12 cellular contexts compared by ENCODE assay signal in the genomic region with DNA sequence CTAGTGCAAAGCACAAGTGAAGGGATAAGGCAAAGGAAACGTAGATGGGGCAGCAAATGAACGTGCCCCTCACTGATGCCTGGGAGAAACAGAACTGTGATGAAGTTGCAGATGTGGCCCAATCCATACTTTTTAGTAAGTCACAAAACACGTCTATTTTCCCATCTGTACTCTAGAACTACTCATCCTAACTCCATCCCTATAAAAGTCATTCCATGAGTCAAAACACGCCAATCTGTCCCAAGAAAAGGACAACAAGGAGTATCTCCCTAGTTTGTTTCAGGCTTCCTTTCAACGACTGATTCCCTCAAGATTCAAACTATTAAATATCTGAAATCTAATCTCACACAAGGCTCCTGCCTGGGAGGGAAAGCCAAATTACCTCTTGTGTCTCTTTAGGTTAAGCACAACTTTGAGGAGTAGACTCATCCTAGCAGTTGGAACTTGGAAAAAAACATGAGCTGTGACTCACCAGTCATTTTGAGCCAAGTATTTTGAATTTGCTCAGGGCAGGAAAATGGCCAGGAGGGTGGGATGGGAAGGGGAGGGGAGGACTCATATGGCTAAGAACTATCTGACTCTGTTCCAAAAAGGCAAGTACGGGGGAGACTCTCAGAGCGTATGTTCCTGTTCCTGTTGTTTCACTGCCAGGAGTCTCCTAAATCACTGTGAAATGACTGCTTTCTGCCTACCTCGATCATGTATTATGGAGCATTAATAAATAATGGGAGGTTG.
DNase-seq lines count a peak whose midpoint lies in the region; ATAC-seq, FAIRE-seq and TF ChIP-seq lines count a peak whose summit lies in the region.
"Had no signal": no experiment of that assay in that cellular context is flagged by ENCODE, and none has a peak within 500 bp of the region (broad histone marks: within the 10 kb centered on the region; RNA-seq: fewer than 3 reads in every experiment).

No MANE protein-coding gene starts in this region.

- H3K27ac ChIP-seq in astrocyte (ENCODE audit: low read depth, low read length) (peak overlapping the region; percentile 70), left ventricle myocardium inferior (replicated peaks) (no peak overlapping the region), smooth muscle cell (ENCODE audit: low read depth) (peak overlapping the region; percentile 69)

- H4K20me1 ChIP-seq in astrocyte (ENCODE audit: insufficient read depth, low read length) (no peaks in the 10 kb centered on the region), smooth muscle cell (ENCODE audit: low read depth) (no peaks in the 10 kb centered on the region)

- H3K36me3 Mint-ChIP-seq in astrocyte (ENCODE audit: low read depth, unreplicated experiment): no peaks in the 10 kb centered on the region
- H3K36me3 Mint-ChIP-seq: immature natural killer cell had no signal

- H3K9me3 ChIP-seq in astrocyte (ENCODE audit: insufficient read depth, low read depth, low read length) (no peaks in the 10 kb centered on the region), left ventricle myocardium inferior (replicated peaks) (no peaks in the 10 kb centered on the region), smooth muscle cell (replicated peaks; ENCODE audit: low read depth) (no peaks in the 10 kb centered on the region)

- H3K4me1 ChIP-seq in astrocyte (ENCODE audit: insufficient read depth, low read length) (peaks cover 33% of the 10 kb centered on the region), left ventricle myocardium inferior (peaks cover 6% of the 10 kb centered on the region), smooth muscle cell (ENCODE audit: low read depth) (no peaks in the 10 kb centered on the region)

- H3K27me3 ChIP-seq in astrocyte (ENCODE audit: insufficient read depth, low read length): no peaks in the 10 kb centered on the region
- H3K27me3 ChIP-seq in left ventricle myocardium inferior (ENCODE audit: low read depth): peaks cover 7% of the 10 kb centered on the region
- H3K27me3 ChIP-seq in smooth muscle cell (ENCODE audit: low read depth): no peaks in the 10 kb centered on the region

- intact Hi-C loops in left ventricle myocardium inferior (cut with micrococcal nuclease): no loop called here

- H3K36me3 ChIP-seq in astrocyte (ENCODE audit: insufficient read depth, low read length): no peaks in the 10 kb centered on the region
- H3K36me3 ChIP-seq in left ventricle myocardium inferior: no peaks in the 10 kb centered on the region
- H3K36me3 ChIP-seq in smooth muscle cell (ENCODE audit: low read depth): no peaks in the 10 kb centered on the region

- no peak for ATAC-seq in HG03139 (IDR thresholded peaks at IDR 0.05; ENCODE audit: unreplicated experiment)
- ATAC-seq in GM18520 (IDR thresholded peaks at IDR 0.05; ENCODE audit: unreplicated experiment): no peak
- ATAC-seq in GM18867 (IDR thresholded peaks at IDR 0.05; ENCODE audit: unreplicated experiment): no peak
- ATAC-seq: stimulated activated naive CD8-positive, alpha-beta T cell treated with anti-CD3 and anti-CD28 coated beads, Interleukin-15, amount 100 ng/mL, for 72 hours had no signal

- H3K9ac ChIP-seq in astrocyte (ENCODE audit: low read length) (no peak overlapping the region), smooth muscle cell (ENCODE audit: low read depth) (no peak overlapping the region)

- H3K9me3 Mint-ChIP-seq in astrocyte (ENCODE audit: unreplicated experiment): no peaks in the 10 kb centered on the region
- H3K9me3 Mint-ChIP-seq: immature natural killer cell; stimulated activated naive CD8-positive, alpha-beta T cell treated with anti-CD3 and anti-CD28 coated beads, Interleukin-15, amount 100 ng/mL, for 72 hours had no signal

- no peaks in the 10 kb centered on the region for H3F3A ChIP-seq in smooth muscle cell (ENCODE audit: low read depth)

- H3K79me2 ChIP-seq in astrocyte (ENCODE audit: insufficient read depth, low read length) (no peaks in the 10 kb centered on the region), smooth muscle cell (ENCODE audit: low read depth) (no peaks in the 10 kb centered on the region)

- peak overlapping the region; percentile 38 for H2AFZ ChIP-seq in astrocyte (ENCODE audit: low read depth, low read length)
- H2AFZ ChIP-seq in smooth muscle cell (ENCODE audit: low read depth): no peak overlapping the region

- TF ChIP-seq CTCF in astrocyte (IDR thresholded peaks at IDR 0.05; ENCODE audit: insufficient read depth, low read depth, low read length): no peak
- TF ChIP-seq CTCF in left ventricle myocardium inferior (IDR thresholded peaks at IDR 0.05; ENCODE audit: borderline replicate concordance): no peak
- no peak for TF ChIP-seq CTCF in smooth muscle cell (IDR thresholded peaks at IDR 0.05; ENCODE audit: borderline replicate concordance, insufficient read depth, poor library complexity, severe bottlenecking)

- DNase-seq in HCEC 1CT (peak; percentile 93), astrocyte (ENCODE audit: low read depth) (peak; percentile 96), left ventricle myocardium inferior (peak; percentile 29), smooth muscle cell (lab: John Stamatoyannopoulos, UW; ENCODE audit: unreplicated experiment) (no peak), mucosa of gallbladder (ENCODE audit: low spot score) (no peak)
- DNase-seq: central memory CD4-positive, alpha-beta T cell; immature natural killer cell; SHP77; stimulated activated naive CD8-positive, alpha-beta T cell treated with anti-CD3 and anti-CD28 coated beads, Interleukin-15, amount 100 ng/mL, for 72 hours had no signal

- H3K27ac Mint-ChIP-seq in astrocyte (ENCODE audit: unreplicated experiment): peak overlapping the region; percentile 77
- H3K27ac Mint-ChIP-seq: immature natural killer cell; stimulated activated naive CD8-positive, alpha-beta T cell treated with anti-CD3 and anti-CD28 coated beads, Interleukin-15, amount 100 ng/mL, for 72 hours had no signal

- peak; percentile 62 for FAIRE-seq in astrocyte (lab: Jason Lieb, UNC)

- whole genome bisulfite sequencing in smooth muscle cell (ENCODE audit: low lambda C conversion rate): 75% methylated on average over 8 of the region's 8 CpGs

- peaks cover 43% of the 10 kb centered on the region for H3K4me1 Mint-ChIP-seq in astrocyte (ENCODE audit: low read depth, unreplicated experiment)
- H3K4me1 Mint-ChIP-seq: immature natural killer cell; stimulated activated naive CD8-positive, alpha-beta T cell treated with anti-CD3 and anti-CD28 coated beads, Interleukin-15, amount 100 ng/mL, for 72 hours had no signal

- H3K27me3 Mint-ChIP-seq in astrocyte (ENCODE audit: low read depth, unreplicated experiment): no peaks in the 10 kb centered on the region
- H3K27me3 Mint-ChIP-seq: stimulated activated naive CD8-positive, alpha-beta T cell treated with anti-CD3 and anti-CD28 coated beads, Interleukin-15, amount 100 ng/mL, for 72 hours had no signal

- H3K4me2 ChIP-seq in astrocyte (ENCODE audit: low read length): peak overlapping the region; percentile 65
- H3K4me2 ChIP-seq in smooth muscle cell: no peak overlapping the region

- no peak overlapping the region for H3K4me3 Mint-ChIP-seq in astrocyte (ENCODE audit: unreplicated experiment)
- H3K4me3 Mint-ChIP-seq: immature natural killer cell; stimulated activated naive CD8-positive, alpha-beta T cell treated with anti-CD3 and anti-CD28 coated beads, Interleukin-15, amount 100 ng/mL, for 72 hours had no signal

- H3K4me3 ChIP-seq in astrocyte (ENCODE audit: insufficient read depth, low read depth, low read length): no peak overlapping the region
- no peak overlapping the region for H3K4me3 ChIP-seq in left ventricle myocardium inferior
- H3K4me3 ChIP-seq in smooth muscle cell: no peak overlapping the region

Comparison
In these comparisons a context has a peak if more than half of its experiments do, and no peak if none do; other contexts are left out.
1. DNase-seq: peak in HCEC 1CT (single experiment), astrocyte (single experiment) and left ventricle myocardium inferior (single experiment); none in smooth muscle cell (single experiment) and mucosa of gallbladder (single experiment).